36 cellular contexts compared by ENCODE assay signal in genomic region chr4:163273922-163274321, GRCh38. TPM values are rescaled to one million over a fixed set of nuclear protein-coding genes. Genes with fewer than 3 reads are reported as not detected.
"Had no signal": no experiment of that assay in that cellular context is flagged by ENCODE, and none has a peak within 500 bp of the region (broad histone marks: within the 10 kb centered on the region; RNA-seq: fewer than 3 reads in every experiment).

No MANE protein-coding gene starts in this region.

- H3K9ac ChIP-seq: KMS-11 had no signal

- H3K27me3 ChIP-seq: SJCRH30 had no signal

- H2AFZ ChIP-seq: PC-9 had no signal

- H3K4me2 ChIP-seq: KMS-11, PC-9 had no signal

- DNase-seq: Karpas-422, MM.1S, MV-4-11, NCI-H1092, NCI-H1105, NCI-H1417 treated with DMSO at 0.1 percent for 48 hours, NCI-H1436 treated with DMSO at 0.1 percent for 48 hours, NCI-H1694 treated with DMSO at 0.1 percent for 48 hours, NCI-H1930, NCI-H2029 treated with DMSO at 0.1 percent for 48 hours, NCI-H2081 treated with DMSO at 0.1 percent for 48 hours, NCI-H2107, NCI-H2171, NCI-H226, NCI-H446 treated with DMSO at 0.1 percent for 48 hours, NCI-H510A, NCI-H524, NCI-H526, NCI-H69, NCI-H748 treated with DMSO at 0.1 percent for 48 hours, NCI-H82, PC-9, SHP77, SIG-M5, SJCRH30 had no signal

- H3K4me3 ChIP-seq: PC-9, SJCRH30, SK-N-MC had no signal

- H3K36me3 ChIP-seq: SJCRH30 had no signal

- FAIRE-seq: RCC 7860 had no signal

- H3K4me1 ChIP-seq: SJCRH30 had no signal

- H3K9me3 ChIP-seq: SJCRH30 had no signal

- ATAC-seq: Panc1, Right ventricle myocardium inferior, SK-N-SH treated with all-trans-retinoic acid at 6 μM for 48 hours had no signal

- H3K27ac ChIP-seq: KMS-11, PC-9, RWPE1, SJCRH30, SK-N-MC had no signal

RNA-seq across cellular contexts. Expression of gene NPY1R, which starts 58.5 kb away (rescaled TPM):
- total RNA-seq: LHCN-M2, OCI-LY7, RPMI7951, SK-MEL-5 had no signal
